8 cellular contexts compared by ENCODE assay signal in genomic region chr20:23446505-23446904, GRCh38. TPM values are rescaled to one million over a fixed set of nuclear protein-coding genes. Genes with fewer than 3 reads are reported as not detected.
DNase-seq lines count a peak whose midpoint lies in the region; ATAC-seq, FAIRE-seq and TF ChIP-seq lines count a peak whose summit lies in the region.

No MANE protein-coding gene starts in this region.

- TF ChIP-seq CTCF in A549 (IDR thresholded peaks at IDR 0.05) (peak; percentile 40), GM12874 (IDR thresholded peaks at IDR 0.05; ENCODE audit: insufficient read depth, low read depth, low read length) (peak; percentile 65), pancreas (IDR thresholded peaks at IDR 0.05) (peak in 2 of 4 donors; percentile 32 to 43)

- no peaks in the 10 kb centered on the region for H3K36me3 ChIP-seq in pancreas

- no peak for TF ChIP-seq POLR2A in A549 (IDR thresholded peaks at IDR 0.05; ENCODE audit: low read length)

- H3K27me3 ChIP-seq in pancreas = no peaks in the 10 kb centered on the region

- intact Hi-C loops in pancreas (cut with DNase I) = loop anchor here in 1 of 3 donors (10.0 kb wide), 1 partner anchor 158 kb away; the partner anchor contains the start of gene CST9

- POLR2A ChIA-PET in A549 (lab: Yijun Ruan, JAX) = interaction anchor here (1.0 kb wide), 1 partner anchor 12 kb away, joined by 6 read pairs; no protein-coding TSS in a partner anchor

- peak; percentile 35 to 62 for DNase-seq in A549 (ENCODE audit: low read depth in 1 of 2, low spot score in 1 of 2)
- DNase-seq in SW480 (ENCODE audit: low spot score) = peak; percentile 46
- DNase-seq in fibroblast of peridontal ligament (ENCODE audit: extremely low read depth) = peak; percentile 15
- DNase-seq in pancreas = peak in 4 of 6 donors; percentile 17 to 80 (median 54)
- no peak for DNase-seq in central memory CD4-positive, alpha-beta T cell

- H3K4me3 ChIP-seq in A549 (no peak overlapping the region), pancreas (no peak overlapping the region)

- TF ChIP-seq RAD21 in A549 (conservative IDR thresholded peaks at IDR 0.05 in 1 of 2, IDR thresholded peaks at IDR 0.05 in 1 of 2) (peak; percentile 23 to 45; a peak in 3 of 5 replicates), Ishikawa (IDR thresholded peaks at IDR 0.05; ENCODE audit: low read depth) (peak; percentile 74)

- TF ChIP-seq EP300 in A549 (IDR thresholded peaks at IDR 0.05) = no peak
- no peak for TF ChIP-seq EP300 in Ishikawa (IDR thresholded peaks at IDR 0.05; ENCODE audit: borderline replicate concordance)

- peak; percentile 51 to 76; a peak in 4 of 6 replicates for ATAC-seq in A549
- ATAC-seq in pancreas = peak; percentile 63 to 84 (median 74)
- ATAC-seq in HG03196 (IDR thresholded peaks at IDR 0.05; ENCODE audit: unreplicated experiment) = no peak

- 61% methylated on average over 8 of the region's 8 CpGs for WGBS in A549 (ENCODE audit: missing lambda C conversion rate)
- WGBS in pancreas, 2 donors = 68 to 75% methylated on average over 8 of the region's 8 CpGs

- FAIRE-seq in A549 (lab: Jason Lieb, UNC) = no peak
- no peak for FAIRE-seq in pancreas (lab: Jason Lieb, UNC)

- CTCF ChIA-PET in A549 (lab: Yijun Ruan, JAX) = interaction anchor here (0.7 to 10.0 kb wide), 8 partner anchors 9 to 222 kb away, joined by 3 to 176 read pairs (median 6); partner anchors contain the start of gene CST9

- H3K27ac ChIP-seq in A549 (no peak overlapping the region), pancreas (no peak overlapping the region)

- H3K4me1 ChIP-seq in A549 (peaks cover 6% of the 10 kb centered on the region; the same call in 2 of the 3 replicates), pancreas (no peaks in the 10 kb centered on the region)

- H3K9me3 ChIP-seq in A549 = no peaks in the 10 kb centered on the region
- H3K9me3 ChIP-seq in pancreas = no peaks in the 10 kb centered on the region

- no peak overlapping the region for H3K4me2 ChIP-seq in A549

TF ChIP-seq in A549, 52 proteins besides CTCF, POLR2A, EP300 and RAD21 (continues in another document):
- TF ChIP-seq HOXA7 (CRISPR knock-in tag; IDR thresholded peaks at IDR 0.05) (no peak), ESRRA (IDR thresholded peaks at IDR 0.05; ENCODE audit: borderline replicate concordance, low read length) (no peak), HOXB5 (CRISPR knock-in tag; IDR thresholded peaks at IDR 0.05) (no peak), FOXS1 (CRISPR knock-in tag; IDR thresholded peaks at IDR 0.05) (no peak), KDM1A (IDR thresholded peaks at IDR 0.05; ENCODE audit: low read depth) (no peak), RFX5 (IDR thresholded peaks at IDR 0.05) (no peak), BHLHE40 (IDR thresholded peaks at IDR 0.05; ENCODE audit: low read depth, low read length) (no peak), MAFK (IDR thresholded peaks at IDR 0.05; ENCODE audit: partially characterized antibody) (no peak), RARB (CRISPR knock-in tag; IDR thresholded peaks at IDR 0.05) (no peak), POLR2AphosphoS2 (conservative IDR thresholded peaks at IDR 0.05; ENCODE audit: low read length) (no peak)
- TF ChIP-seq, protein P1, sequence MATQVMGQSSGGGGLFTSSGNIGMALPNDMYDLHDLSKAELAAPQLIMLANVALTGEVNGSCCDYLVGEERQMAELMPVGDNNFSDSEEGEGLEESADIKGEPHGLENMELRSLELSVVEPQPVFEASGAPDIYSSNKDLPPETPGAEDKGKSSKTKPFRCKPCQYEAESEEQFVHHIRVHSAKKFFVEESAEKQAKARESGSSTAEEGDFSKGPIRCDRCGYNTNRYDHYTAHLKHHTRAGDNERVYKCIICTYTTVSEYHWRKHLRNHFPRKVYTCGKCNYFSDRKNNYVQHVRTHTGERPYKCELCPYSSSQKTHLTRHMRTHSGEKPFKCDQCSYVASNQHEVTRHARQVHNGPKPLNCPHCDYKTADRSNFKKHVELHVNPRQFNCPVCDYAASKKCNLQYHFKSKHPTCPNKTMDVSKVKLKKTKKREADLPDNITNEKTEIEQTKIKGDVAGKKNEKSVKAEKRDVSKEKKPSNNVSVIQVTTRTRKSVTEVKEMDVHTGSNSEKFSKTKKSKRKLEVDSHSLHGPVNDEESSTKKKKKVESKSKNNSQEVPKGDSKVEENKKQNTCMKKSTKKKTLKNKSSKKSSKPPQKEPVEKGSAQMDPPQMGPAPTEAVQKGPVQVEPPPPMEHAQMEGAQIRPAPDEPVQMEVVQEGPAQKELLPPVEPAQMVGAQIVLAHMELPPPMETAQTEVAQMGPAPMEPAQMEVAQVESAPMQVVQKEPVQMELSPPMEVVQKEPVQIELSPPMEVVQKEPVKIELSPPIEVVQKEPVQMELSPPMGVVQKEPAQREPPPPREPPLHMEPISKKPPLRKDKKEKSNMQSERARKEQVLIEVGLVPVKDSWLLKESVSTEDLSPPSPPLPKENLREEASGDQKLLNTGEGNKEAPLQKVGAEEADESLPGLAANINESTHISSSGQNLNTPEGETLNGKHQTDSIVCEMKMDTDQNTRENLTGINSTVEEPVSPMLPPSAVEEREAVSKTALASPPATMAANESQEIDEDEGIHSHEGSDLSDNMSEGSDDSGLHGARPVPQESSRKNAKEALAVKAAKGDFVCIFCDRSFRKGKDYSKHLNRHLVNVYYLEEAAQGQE (IDR thresholded peaks at IDR 0.05) = no peak

TF ChIP-seq in Ishikawa, 13 proteins besides CTCF, POLR2A, EP300 and RAD21:
- TF ChIP-seq CEBPB (IDR thresholded peaks at IDR 0.05) (no peak), YY1 (IDR thresholded peaks at IDR 0.05; ENCODE audit: low read depth) (peak; percentile 78)

RNA-seq across cellular contexts. Expression of gene CST11, which starts 6.2 kb away (rescaled TPM):
- polyA plus RNA-seq in A549 (2011; rRNA removed) (not detected in 2 replicates), A549 (2017; fragmentation: RNase III; extraction: RNeasy Plus Mini Kit Qiagen cat#74134 plus additional on column Dnase treatment) (not detected in 3 replicates), pancreas (not detected)
- not detected in 2 replicates for polyA plus RNA-seq in A549 (2012; cell fraction: cytosol; rRNA removed)
- not detected in 2 replicates for polyA plus RNA-seq in A549 (2012; cell fraction: nucleus; rRNA removed)
- polyA minus RNA-seq in A549 (2011; rRNA and poly(A)+ RNA removed) = not detected in 2 replicates
- not detected for total RNA-seq in pancreas

RNA-seq across cellular contexts. Expression of gene CSTL1, which starts 7.0 kb away (rescaled TPM):
- polyA plus RNA-seq in A549 (2011; rRNA removed) (not detected in 2 replicates), A549 (2017; fragmentation: RNase III; extraction: RNeasy Plus Mini Kit Qiagen cat#74134 plus additional on column Dnase treatment) (not detected in 3 replicates), pancreas (not detected)
- not detected in 2 replicates for polyA plus RNA-seq in A549 (2012; cell fraction: cytosol; rRNA removed)
- polyA plus RNA-seq in A549 (2012; cell fraction: nucleus; rRNA removed) = not detected in 2 replicates
- not detected in 2 replicates for polyA minus RNA-seq in A549 (2011; rRNA and poly(A)+ RNA removed)
- not detected for total RNA-seq in pancreas

RNA-seq across cellular contexts. Expression of gene NAPB, which starts 25.2 kb away (rescaled TPM):
- polyA plus RNA-seq in A549 (2011; rRNA removed) (8.2 and 12.7 TPM in 2 replicates), A549 (2017; fragmentation: RNase III; extraction: RNeasy Plus Mini Kit Qiagen cat#74134 plus additional on column Dnase treatment) (5.7 to 6.6 TPM (median 6.2 TPM) in 3 replicates), pancreas (10 to 100 TPM in 1 of 2 donors, 1 to 10 TPM in 1; 4.2 to 11.7 TPM)
- polyA plus RNA-seq in A549 (2012; cell fraction: cytosol; rRNA removed) = 2.2 TPM in 2 replicates
- polyA plus RNA-seq in A549 (2012; cell fraction: nucleus; rRNA removed) = 2.5 and 5.5 TPM in 2 replicates
- polyA minus RNA-seq in A549 (2011; rRNA and poly(A)+ RNA removed) = 8.4 and 8.8 TPM in 2 replicates
- total RNA-seq in pancreas = 1 to 10 TPM; 2.3 to 6.3 (median 3.9) TPM

RNA-seq across cellular contexts. Expression of gene CST8, which starts 44.4 kb away (rescaled TPM):
- polyA plus RNA-seq in A549 (2011; rRNA removed) = not detected in 2 replicates
- polyA plus RNA-seq in A549 (2012; cell fraction: cytosol; rRNA removed) = not detected in 2 replicates
- polyA plus RNA-seq in A549 (2012; cell fraction: nucleus; rRNA removed) = not detected in 2 replicates
- not detected in 3 replicates for polyA plus RNA-seq in A549 (2017; fragmentation: RNase III; extraction: RNeasy Plus Mini Kit Qiagen cat#74134 plus additional on column Dnase treatment)
- not detected in 2 replicates for polyA minus RNA-seq in A549 (2011; rRNA and poly(A)+ RNA removed)
- total RNA-seq in pancreas = not detected
- not detected for polyA plus RNA-seq in pancreas
